12 cellular contexts compared by ENCODE assay signal in the genomic region with DNA sequence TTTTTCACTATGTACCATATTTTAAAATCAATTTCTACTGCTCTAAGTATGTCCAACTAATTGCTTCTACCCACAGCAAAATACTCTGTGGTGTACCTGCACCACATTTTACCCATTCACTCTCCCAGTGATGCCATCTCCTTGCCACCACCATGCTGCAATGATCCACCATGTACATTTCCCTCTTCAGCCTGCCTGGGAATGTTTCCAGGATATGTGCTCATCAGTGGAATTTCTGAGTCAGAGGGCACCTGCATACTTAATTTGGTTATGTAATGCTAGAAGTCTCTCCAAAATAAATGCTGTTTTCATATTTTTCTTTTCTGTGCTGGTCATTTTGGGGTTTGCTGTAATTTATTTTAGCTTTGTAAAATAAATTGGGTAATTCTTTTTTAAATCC. TPM values are rescaled to one million over a fixed set of nuclear protein-coding genes. Genes with fewer than 3 reads are reported as not detected.
A peak's percentile ranks its signal among the peaks of the same experiment; 100 is the strongest.
DNase-seq lines count a peak whose midpoint lies in the region; ATAC-seq, FAIRE-seq and TF ChIP-seq lines count a peak whose summit lies in the region.
"Had no signal": no experiment of that assay in that cellular context is flagged by ENCODE, and none has a peak within 500 bp of the region (broad histone marks: within the 10 kb centered on the region; RNA-seq: fewer than 3 reads in every experiment).

No MANE protein-coding gene starts in this region.

- H3K9me3 ChIP-seq in PC-9 (ENCODE audit: insufficient read depth, low read depth): 0 out of 2 replicates have a peak, but pooled peaks cover 2% of the 10 kb centered on the region
- peaks cover 3% of the 10 kb centered on the region for H3K9me3 ChIP-seq in trophoblast cell (ENCODE audit: insufficient read depth, low read depth, low read length)
- no peaks in the 10 kb centered on the region for H3K9me3 ChIP-seq in small intestine (ENCODE audit: control insufficient read depth, low read depth)
- H3K9me3 ChIP-seq: pancreas had no signal

- H4K12ac ChIP-seq in trophoblast cell (ENCODE audit: low read depth, low read length): no peak overlapping the region

- no TSS peak for BruUV-seq in PC-9 (replicated peaks; lab: Mats Ljungman, UMichigan)

- FAIRE-seq in small intestine (lab: Jason Lieb, UNC): no peak
- FAIRE-seq: pancreas had no signal

- H2BK120ac ChIP-seq in trophoblast cell (ENCODE audit: insufficient read depth, low read length, poor library complexity): no peak overlapping the region

- H3K79me2 ChIP-seq in PC-9 (ENCODE audit: low read depth): no peaks in the 10 kb centered on the region
- H3K79me2 ChIP-seq in trophoblast cell (ENCODE audit: control insufficient read depth, insufficient read depth, low read length, poor library complexity): no peaks in the 10 kb centered on the region

- H3K4me3 ChIP-seq in PC-9 (no peak overlapping the region), epithelial cell of esophagus (ENCODE audit: low read length) (no peak overlapping the region), trophoblast cell (ENCODE audit: low read depth, low read length) (no peak overlapping the region), small intestine (ENCODE audit: low read depth in 1 of 2, low read length in 2 of 2) (no peak overlapping the region)
- H3K4me3 ChIP-seq: coronary artery, pancreas had no signal

- no peak overlapping the region for H3K9ac ChIP-seq in trophoblast cell (ENCODE audit: low read length)

- H4K8ac ChIP-seq in trophoblast cell (ENCODE audit: low read depth, low read length): no peak overlapping the region

- no peaks in the 10 kb centered on the region for H3K9me2 ChIP-seq in PC-9 (ENCODE audit: insufficient read depth)

- H3K18ac ChIP-seq in trophoblast cell (ENCODE audit: low read length): no peak overlapping the region

- no peak overlapping the region for H3K4ac ChIP-seq in trophoblast cell (ENCODE audit: low read depth, low read length)

- H2BK12ac ChIP-seq in trophoblast cell (ENCODE audit: low read length): no peak overlapping the region

- H3K14ac ChIP-seq in trophoblast cell (ENCODE audit: low read length): no peak overlapping the region

- POLR2A ChIA-PET in PC-9 (lab: Charles Lee; ENCODE audit: unreplicated experiment): no interaction called here

- no peak for ATAC-seq in GM21367 (IDR thresholded peaks at IDR 0.05; ENCODE audit: unreplicated experiment)

- H2BK5ac ChIP-seq in trophoblast cell (ENCODE audit: low read depth, low read length, poor library complexity): no peak overlapping the region

- H3K4me2 ChIP-seq in PC-9: peak overlapping the region; percentile 17
- no peak overlapping the region for H3K4me2 ChIP-seq in trophoblast cell (ENCODE audit: low read length)

- H3K27me3 ChIP-seq in PC-9 (ENCODE audit: insufficient read depth, low read depth) (no peaks in the 10 kb centered on the region), trophoblast cell (ENCODE audit: insufficient read depth, low read length) (no peaks in the 10 kb centered on the region), small intestine (ENCODE audit: control insufficient read depth in 2 of 2, insufficient read depth in 2 of 2, low read length in 2 of 2) (peaks cover 0 to 4% of the 10 kb centered on the region in 2 donors)
- H3K27me3 ChIP-seq: pancreas had no signal

- H4K20me1 ChIP-seq in PC-9 (ENCODE audit: insufficient read depth): no peaks in the 10 kb centered on the region

- no peak overlapping the region for H3K23ac ChIP-seq in trophoblast cell (ENCODE audit: low read length)

- H4K91ac ChIP-seq in trophoblast cell (ENCODE audit: low read depth, low read length): no peak overlapping the region

- no peaks in the 10 kb centered on the region for H3K79me1 ChIP-seq in trophoblast cell (ENCODE audit: low read length)

- DNase-seq in GM04503 (ENCODE audit: low read depth): peak; percentile 20
- peak; percentile 64 to 72 for DNase-seq in PC-9
- peak; percentile 95 for DNase-seq in epithelial cell of esophagus (ENCODE audit: low read depth)
- peak; percentile 50 to 85 for DNase-seq in trophoblast cell
- DNase-seq in small intestine: no peak
- no peak for DNase-seq in pons (ENCODE audit: low spot score)
- DNase-seq in activated CD8-positive, alpha-beta memory T cell treated with anti-CD3 and anti-CD28 coated beads, Interleukin-2, amount 50 U/mL, for 4 hours: no peak
- DNase-seq: activated T-cell treated with anti-CD3 and anti-CD28 coated beads, Interleukin-2, amount 50 U/mL, for 48 hours had no signal

- H3F3A ChIP-seq in PC-9 (ENCODE audit: insufficient read depth, low read depth): peaks cover 19% of the 10 kb centered on the region; the same call in 1 of the 2 replicates

- H3K4me1 ChIP-seq in PC-9 (replicated peaks; ENCODE audit: insufficient read depth) (peaks cover 22% of the 10 kb centered on the region), trophoblast cell (ENCODE audit: control insufficient read depth in 1 of 2, insufficient read depth in 2 of 2, low read length in 2 of 2) (peaks cover 2 to 7% of the 10 kb centered on the region in 2 experiments), small intestine (ENCODE audit: control insufficient read depth in 2 of 2, insufficient read depth in 1 of 2, low read depth in 1 of 2, low read length in 1 of 2) (no peaks in the 10 kb centered on the region)
- H3K4me1 ChIP-seq: pancreas had no signal

- H3K36me3 ChIP-seq in PC-9 (ENCODE audit: low read depth): no peaks in the 10 kb centered on the region
- no peaks in the 10 kb centered on the region for H3K36me3 ChIP-seq in trophoblast cell (ENCODE audit: control insufficient read depth in 1 of 2, insufficient read depth in 2 of 2, low read length in 2 of 2)
- H3K36me3 ChIP-seq in small intestine (ENCODE audit: control insufficient read depth in 2 of 2, insufficient read depth in 2 of 2, low read length in 2 of 2): no peaks in the 10 kb centered on the region
- H3K36me3 ChIP-seq: pancreas had no signal

- H2AFZ ChIP-seq in PC-9 (no peak overlapping the region), trophoblast cell (ENCODE audit: insufficient read depth, low read length, poor library complexity) (no peak overlapping the region)

- no peak overlapping the region for H2AK5ac ChIP-seq in trophoblast cell (ENCODE audit: low read length)

- CTCF ChIA-PET in PC-9 (lab: Charles Lee): no interaction called here

- H3K27ac ChIP-seq in PC-9 (peak overlapping the region; percentile 57), trophoblast cell (ENCODE audit: low read depth, low read length) (no peak overlapping the region), small intestine (ENCODE audit: low read depth in 1 of 2, low read length in 1 of 2) (no peak overlapping the region)
- H3K27ac ChIP-seq: coronary artery, pancreas had no signal

- no peak for TF ChIP-seq CTCF in PC-9 (conservative IDR thresholded peaks at IDR 0.05)
- TF ChIP-seq CTCF in epithelial cell of esophagus (IDR thresholded peaks at IDR 0.05; ENCODE audit: insufficient read depth, low read depth, low read length, missing control alignments): no peak

- intact Hi-C loops in PC-9 (cut with micrococcal nuclease; ENCODE audit: unreplicated experiment): no loop called here

RNA-seq across cellular contexts. Expression of a gene that starts 33.2 kb away (rescaled TPM):
- 133 and 136 TPM in 2 replicates for total RNA-seq in PC-9 (2021)
- polyA plus RNA-seq in trophoblast cell (2013): 88.6 and 89.3 TPM in 2 replicates
- polyA plus RNA-seq in small intestine: 100 to 1,000 TPM in 2 of 3 donors, 10 to 100 TPM in 1; 90.5 to 223 (median 184) TPM

RNA-seq across cellular contexts. Expression of a gene that starts 46.3 kb away (rescaled TPM):
- not detected in 2 replicates for total RNA-seq in PC-9 (2021)
- polyA plus RNA-seq in trophoblast cell (2013): not detected in 2 replicates
- not detected for polyA plus RNA-seq in small intestine
- total RNA-seq: T-helper 1 cell treated with Interleukin-12 subunit alpha and Interleukin-12 subunit beta and Interleukin-4 antibody, amounts not matched to agents 30 ng/mL and 1 ng/mL, for 36 hours had no signal
- polyA plus RNA-seq: pancreas had no signal

Comparison
In these comparisons a context has a peak if more than half of its experiments do, and no peak if none do; other contexts are left out.
1. DNase-seq: peak in GM04503 (single experiment), PC-9 (2 of 2), epithelial cell of esophagus (single experiment) and trophoblast cell (2 of 2); none in small intestine (single experiment), pons (single experiment) and activated CD8-positive, alpha-beta memory T cell treated with anti-CD3 and anti-CD28 coated beads, Interleukin-2, amount 50 U/mL, for 4 hours (single experiment).